ENCODE assay signal across 8 cellular contexts in the genomic region with DNA sequence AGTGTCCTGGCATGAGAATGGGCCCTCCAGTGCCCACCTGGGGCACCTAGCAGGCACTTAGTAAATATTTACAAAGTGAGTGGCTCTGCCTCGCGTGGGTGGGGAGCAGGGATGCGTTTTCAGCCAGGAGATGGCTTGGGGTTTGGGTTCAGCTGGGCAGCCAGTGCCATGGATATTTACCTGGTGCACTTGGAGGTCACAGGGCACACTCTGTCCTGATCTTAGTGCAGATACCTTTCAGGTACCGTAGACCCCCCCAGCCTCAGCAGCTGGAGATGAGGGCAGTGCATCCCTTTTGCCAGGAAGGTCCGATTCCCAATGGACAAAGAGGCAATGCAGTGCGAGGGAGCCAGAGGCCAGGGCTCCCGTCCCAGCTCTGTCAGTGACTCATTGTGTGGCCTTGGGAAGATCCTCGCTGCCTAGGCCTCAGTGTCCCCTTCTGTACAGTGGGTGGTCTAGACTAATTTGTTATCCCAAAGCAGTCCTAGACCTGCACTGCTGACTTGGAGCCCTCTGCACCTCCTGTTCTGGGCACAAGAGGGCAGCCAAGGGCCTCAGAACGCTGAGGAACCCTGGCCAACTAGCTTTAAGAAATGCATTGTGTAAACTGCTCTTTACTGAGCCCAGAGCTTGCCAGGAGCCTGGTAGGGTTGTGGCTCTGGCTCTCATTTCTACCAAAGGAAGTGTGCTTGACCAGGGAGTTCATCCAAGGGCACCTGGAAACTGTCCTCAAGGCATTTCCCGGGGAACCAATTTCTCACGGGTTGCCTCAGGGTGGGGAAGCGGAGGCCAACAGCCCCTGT. TPM values are rescaled to one million over a fixed set of nuclear protein-coding genes. Genes with fewer than 3 reads are reported as not detected.
DNase-seq lines count a peak whose midpoint lies in the region; TF ChIP-seq lines count a peak whose summit lies in the region.

No MANE protein-coding gene starts in this region.

- H3K4me3 ChIP-seq in CD4-positive, alpha-beta memory T cell (ENCODE audit: low read length in 2 of 2) = no peak overlapping the region
- H3K4me3 ChIP-seq in KMS-11 (IDR thresholded peaks at IDR 0.05; ENCODE audit: insufficient read depth, low read depth, low read length) (no peak overlapping the region), trophoblast cell (ENCODE audit: low read depth, low read length) (no peak overlapping the region)

- no peak overlapping the region for H4K8ac ChIP-seq in trophoblast cell (ENCODE audit: low read depth, low read length)

- H3K18ac ChIP-seq in trophoblast cell (ENCODE audit: low read length) = no peak overlapping the region

- no peak overlapping the region for H4K12ac ChIP-seq in trophoblast cell (ENCODE audit: low read depth, low read length)

- no peak overlapping the region for H3K27ac ChIP-seq in CD4-positive, alpha-beta memory T cell (ENCODE audit: low read depth, low read length)
- H3K27ac ChIP-seq in KMS-11 (no peak overlapping the region), trophoblast cell (ENCODE audit: low read depth, low read length) (no peak overlapping the region)

- no peaks in the 10 kb centered on the region for H3K9me3 ChIP-seq in CD4-positive, alpha-beta memory T cell (ENCODE audit: control insufficient read depth in 1 of 2, low read length in 2 of 2)
- H3K9me3 ChIP-seq in trophoblast cell (ENCODE audit: insufficient read depth, low read depth, low read length) = peaks cover 2% of the 10 kb centered on the region

- no peak overlapping the region for H3K4me3 Mint-ChIP-seq in CD4-positive, alpha-beta memory T cell
- H3K4me3 Mint-ChIP-seq in activated naive CD4-positive, alpha-beta T cell treated with anti-CD3 and anti-CD28 coated beads for 36 hours = no peak overlapping the region
- H3K4me3 Mint-ChIP-seq in type B pancreatic cell = no peak overlapping the region

- H3K9ac ChIP-seq in KMS-11 (no peak overlapping the region), trophoblast cell (ENCODE audit: low read length) (no peak overlapping the region)

- no peak overlapping the region for H3K27ac Mint-ChIP-seq in CD4-positive, alpha-beta memory T cell
- no peak overlapping the region for H3K27ac Mint-ChIP-seq in activated naive CD4-positive, alpha-beta T cell treated with anti-CD3 and anti-CD28 coated beads for 36 hours
- H3K27ac Mint-ChIP-seq in type B pancreatic cell = peak overlapping the region; percentile 48

- H2BK5ac ChIP-seq in trophoblast cell (ENCODE audit: low read depth, low read length, poor library complexity) = no peak overlapping the region

- H3K9me3 Mint-ChIP-seq in CD4-positive, alpha-beta memory T cell = no peaks in the 10 kb centered on the region
- H3K9me3 Mint-ChIP-seq in activated naive CD4-positive, alpha-beta T cell treated with anti-CD3 and anti-CD28 coated beads for 36 hours = no peaks in the 10 kb centered on the region
- no peaks in the 10 kb centered on the region for H3K9me3 Mint-ChIP-seq in type B pancreatic cell

- CTCF ChIA-PET in CD4-positive, alpha-beta memory T cell (lab: Charles Lee; ENCODE audit: partially characterized antibody) = interaction anchor here (0.7 to 3.2 kb wide), 16 partner anchors 10 to 404 kb away, joined by 3 to 174 read pairs (median 6); partner anchors contain the start of genes HDAC11 and WNT7A
- CTCF ChIA-PET in activated naive CD4-positive, alpha-beta T cell treated with anti-CD3 and anti-CD28 coated beads for 36 hours (lab: Charles Lee) = interaction anchor here (0.5 to 16.5 kb wide), 20 partner anchors 9 to 393 kb away, joined by 3 to 344 read pairs (median 4); partner anchors contain the start of gene HDAC11

- H3K14ac ChIP-seq in trophoblast cell (ENCODE audit: low read length) = no peak overlapping the region

- H3K27me3 ChIP-seq in CD4-positive, alpha-beta memory T cell (ENCODE audit: insufficient read depth, low read length) = no peaks in the 10 kb centered on the region
- H3K27me3 ChIP-seq in KMS-11 (ENCODE audit: insufficient read depth, low read depth) (no peaks in the 10 kb centered on the region), trophoblast cell (ENCODE audit: insufficient read depth, low read length) (no peaks in the 10 kb centered on the region)

- no peaks in the 10 kb centered on the region for H3K4me1 ChIP-seq in CD4-positive, alpha-beta memory T cell (ENCODE audit: insufficient read depth, low read length)
- H3K4me1 ChIP-seq in KMS-11 (ENCODE audit: low read depth, poor library complexity, severe bottlenecking) (peaks cover 20% of the 10 kb centered on the region), trophoblast cell (ENCODE audit: control insufficient read depth in 1 of 2, insufficient read depth in 2 of 2, low read length in 2 of 2) (no peaks in the 10 kb centered on the region)

- H4K91ac ChIP-seq in trophoblast cell (ENCODE audit: low read depth, low read length) = no peak overlapping the region

- H3K36me3 ChIP-seq in CD4-positive, alpha-beta memory T cell (ENCODE audit: insufficient read depth, low read length) = no peaks in the 10 kb centered on the region
- H3K36me3 ChIP-seq in KMS-11 (ENCODE audit: insufficient read depth) (no peaks in the 10 kb centered on the region), trophoblast cell (ENCODE audit: control insufficient read depth in 1 of 2, insufficient read depth in 2 of 2, low read length in 2 of 2) (no peaks in the 10 kb centered on the region)

- no peak overlapping the region for H2AFZ ChIP-seq in KMS-11 (ENCODE audit: low read depth)
- H2AFZ ChIP-seq in trophoblast cell (ENCODE audit: insufficient read depth, low read length, poor library complexity) = no peak overlapping the region

- H3K23ac ChIP-seq in trophoblast cell (ENCODE audit: low read length) = no peak overlapping the region

- H2BK120ac ChIP-seq in trophoblast cell (ENCODE audit: insufficient read depth, low read length, poor library complexity) = no peak overlapping the region

- no CpG with 5 or more reads among the region's 12 CpGs for WGBS in trophoblast cell (ENCODE audit: extremely low coverage, insufficient coverage, insufficient read length)

- POLR2A ChIA-PET in CD4-positive, alpha-beta memory T cell (lab: Charles Lee; ENCODE audit: partially characterized antibody) = interaction anchor here (0.9 to 2.2 kb wide), 4 partner anchors 16 to 157 kb away, joined by 3 to 11 read pairs (median 8); partner anchors contain the start of gene HDAC11

- intact Hi-C loops in CD4-positive, alpha-beta memory T cell (cut with micrococcal nuclease) = loop anchor here (1.0 kb wide), 4 partner anchors 152 to 404 kb away; partner anchors contain the start of gene WNT7A
- intact Hi-C loops in activated naive CD4-positive, alpha-beta T cell treated with anti-CD3 and anti-CD28 coated beads for 36 hours (cut with micrococcal nuclease) = loop anchor here (1.0 to 2.0 kb wide), 2 partner anchors 152 to 385 kb away; partner anchors contain the start of gene WNT7A

- no peak overlapping the region for H2AK5ac ChIP-seq in trophoblast cell (ENCODE audit: low read length)

- H3K27me3 Mint-ChIP-seq in CD4-positive, alpha-beta memory T cell = no peaks in the 10 kb centered on the region
- no peaks in the 10 kb centered on the region for H3K27me3 Mint-ChIP-seq in activated naive CD4-positive, alpha-beta T cell treated with anti-CD3 and anti-CD28 coated beads for 36 hours (ENCODE audit: low read depth)
- no peaks in the 10 kb centered on the region for H3K27me3 Mint-ChIP-seq in type B pancreatic cell

- TF ChIP-seq CTCF in GM20000 (IDR thresholded peaks at IDR 0.05; ENCODE audit: extremely low read depth, missing control alignments) (peak; percentile 82), KMS-11 (conservative IDR thresholded peaks at IDR 0.05; ENCODE audit: low read depth, low read length) (peak; percentile 78), type B pancreatic cell (conservative IDR thresholded peaks at IDR 0.05) (peak; percentile 94)

- no peak overlapping the region for H3K4ac ChIP-seq in trophoblast cell (ENCODE audit: low read depth, low read length)

- peaks cover 0 to 5% (median under 1%) of the 10 kb centered on the region in 4 donors for H3K4me1 Mint-ChIP-seq in CD4-positive, alpha-beta memory T cell
- no peaks in the 10 kb centered on the region for H3K4me1 Mint-ChIP-seq in activated naive CD4-positive, alpha-beta T cell treated with anti-CD3 and anti-CD28 coated beads for 36 hours (ENCODE audit: low read depth)
- H3K4me1 Mint-ChIP-seq in type B pancreatic cell (ENCODE audit: unreplicated experiment) = peaks cover 12% of the 10 kb centered on the region

- no peak overlapping the region for H2BK12ac ChIP-seq in trophoblast cell (ENCODE audit: low read length)

- peak; percentile 62 to 68 (median 63) for DNase-seq in CD4-positive, alpha-beta memory T cell
- DNase-seq in GM20000 (ENCODE audit: low spot score) = peak; percentile 72
- peak; percentile 74 for DNase-seq in SK-N-DZ (ENCODE audit: low spot score)
- DNase-seq in activated naive CD4-positive, alpha-beta T cell treated with anti-CD3 and anti-CD28 coated beads for 36 hours = peak; percentile 83
- peak; percentile 89 for DNase-seq in globus pallidus (ENCODE audit: low spot score)
- peak; percentile 71 to 94 for DNase-seq in trophoblast cell
- no peak for DNase-seq in type B pancreatic cell (ENCODE audit: extremely low spot score, unreplicated experiment)

- peaks cover 2 to 3% of the 10 kb centered on the region in 2 donors for H3K36me3 Mint-ChIP-seq in CD4-positive, alpha-beta memory T cell
- H3K36me3 Mint-ChIP-seq in activated naive CD4-positive, alpha-beta T cell treated with anti-CD3 and anti-CD28 coated beads for 36 hours (ENCODE audit: low read depth) = no peaks in the 10 kb centered on the region
- no peaks in the 10 kb centered on the region for H3K36me3 Mint-ChIP-seq in type B pancreatic cell

- H4K20me1 ChIP-seq in KMS-11 (ENCODE audit: insufficient read depth) = no peaks in the 10 kb centered on the region

- H3K79me2 ChIP-seq in KMS-11 (ENCODE audit: insufficient read depth, low read depth) (no peaks in the 10 kb centered on the region), trophoblast cell (ENCODE audit: control insufficient read depth, insufficient read depth, low read length, poor library complexity) (no peaks in the 10 kb centered on the region)

- H3K4me2 ChIP-seq in KMS-11 (no peak overlapping the region), trophoblast cell (ENCODE audit: low read length) (no peak overlapping the region)

- no peaks in the 10 kb centered on the region for H3K79me1 ChIP-seq in trophoblast cell (ENCODE audit: low read length)

RNA-seq across cellular contexts. Expression of gene HDAC11, which starts 16.0 kb away (rescaled TPM):
- 1 to 10 TPM; 7.1 to 7.6 TPM for total RNA-seq in CD4-positive, alpha-beta memory T cell
- 1 to 10 TPM; 5.0 to 8.8 TPM for polyA plus RNA-seq in CD4-positive, alpha-beta memory T cell
- polyA plus RNA-seq in SK-N-DZ (2014; cell fraction: cytosol; rRNA removed) = 11.6 and 11.8 TPM in 2 replicates
- polyA plus RNA-seq in SK-N-DZ (2014; cell fraction: nucleus; rRNA removed) = 5.2 and 6.3 TPM in 2 replicates
- total RNA-seq in activated naive CD4-positive, alpha-beta T cell treated with anti-CD3 and anti-CD28 coated beads for 36 hours = 1 to 10 TPM; 1.6 to 2.4 TPM
- polyA plus RNA-seq in trophoblast cell (2013) = 3.4 and 3.8 TPM in 2 replicates
- 21.9 and 26.1 TPM in 2 replicates for total RNA-seq in type B pancreatic cell (ENCODE audit: low replicate concordance)

RNA-seq across cellular contexts. Expression of gene FBLN2, which starts 52.8 kb away (rescaled TPM):
- total RNA-seq in CD4-positive, alpha-beta memory T cell = not detected
- not detected for polyA plus RNA-seq in CD4-positive, alpha-beta memory T cell
- 0.09 and 0.48 TPM in 2 replicates for polyA plus RNA-seq in SK-N-DZ (2014; cell fraction: cytosol; rRNA removed)
- polyA plus RNA-seq in SK-N-DZ (2014; cell fraction: nucleus; rRNA removed) = 0.25 TPM in 1 of 2 replicates, not detected in the other
- total RNA-seq in activated naive CD4-positive, alpha-beta T cell treated with anti-CD3 and anti-CD28 coated beads for 36 hours = not detected
- 15.9 and 19.7 TPM in 2 replicates for polyA plus RNA-seq in trophoblast cell (2013)
- 49.1 and 67.6 TPM in 2 replicates for total RNA-seq in type B pancreatic cell (ENCODE audit: low replicate concordance)

Comparison
In these comparisons a context has a peak if more than half of its experiments do, and no peak if none do; other contexts are left out.
1. RNA of gene FBLN2, which starts 52.8 kb away (total RNA-seq): 49.1 to 67.6 TPM in type B pancreatic cell; not detected in activated naive CD4-positive, alpha-beta T cell treated with anti-CD3 and anti-CD28 coated beads for 36 hours and not detected in CD4-positive, alpha-beta memory T cell; every median in the first group is over 10 times any median in the second.
2. Peak in every context shown above with its lines, with median percentiles within 50 percentile points of each other: CTCF ChIP-seq.